19 cellular contexts compared by ENCODE assay signal in genomic region chr17:35982409-35983191, GRCh38. TPM values are rescaled to one million over a fixed set of nuclear protein-coding genes. Genes with fewer than 3 reads are reported as not detected.
A peak's percentile ranks its signal among the peaks of the same experiment; 100 is the strongest.
DNase-seq lines count a peak whose midpoint lies in the region; ATAC-seq and TF ChIP-seq lines count a peak whose summit lies in the region.
"Had no signal": no experiment of that assay in that cellular context is flagged by ENCODE, and none has a peak within 500 bp of the region (broad histone marks: within the 10 kb centered on the region; RNA-seq: fewer than 3 reads in every experiment).

No MANE protein-coding gene starts in this region.

- no peaks in the 10 kb centered on the region for H3K4me1 ChIP-seq in CD8-positive, alpha-beta memory T cell (ENCODE audit: insufficient read depth, low read length)
- H3K4me1 ChIP-seq in sigmoid colon = no peaks in the 10 kb centered on the region

- H3K36me3 Mint-ChIP-seq in CD8-positive, alpha-beta memory T cell = no peaks in the 10 kb centered on the region
- peaks cover 0 to 14% (median 5%) of the 10 kb centered on the region in 3 donors for H3K36me3 Mint-ChIP-seq in immature natural killer cell
- H3K36me3 Mint-ChIP-seq in stimulated activated naive B cell treated with anti-CD40 and anti-IgM and Interleukin-4, amounts not matched to agents 10 μg/mL and 1 μg/mL and 100 μg/mL, for 72 hours = no peaks in the 10 kb centered on the region
- no peaks in the 10 kb centered on the region for H3K36me3 Mint-ChIP-seq in activated T-helper 17 cell treated with anti-CD3 and anti-CD28 coated beads, Interleukin-2, amount 50 U/mL, for 72 hours (ENCODE audit: low read depth)
- H3K36me3 Mint-ChIP-seq: CD14-positive monocyte; CD8-positive, alpha-beta T cell; IgD-negative memory B cell had no signal

- peak overlapping the region in 6 of 8 donors; percentile 4 to 83 (median 70) for H3K27ac Mint-ChIP-seq in CD8-positive, alpha-beta memory T cell
- peak overlapping the region in 4 of 6 donors; percentile 41 to 81 (median 68) for H3K27ac Mint-ChIP-seq in immature natural killer cell
- H3K27ac Mint-ChIP-seq in stimulated activated naive B cell treated with anti-CD40 and anti-IgM and Interleukin-4, amounts not matched to agents 10 μg/mL and 1 μg/mL and 100 μg/mL, for 72 hours = peak overlapping the region; percentile 10
- H3K27ac Mint-ChIP-seq in activated T-helper 17 cell treated with anti-CD3 and anti-CD28 coated beads, Interleukin-2, amount 50 U/mL, for 72 hours = no peak overlapping the region
- H3K27ac Mint-ChIP-seq: CD14-positive monocyte; CD8-positive, alpha-beta T cell had no signal

- H3K4me3 ChIP-seq in CD8-positive, alpha-beta memory T cell (ENCODE audit: low read length) = no peak overlapping the region
- no peak overlapping the region for H3K4me3 ChIP-seq in sigmoid colon

- intact Hi-C loops in sigmoid colon (cut with DNase I) = no loop called here

- POLR2A ChIA-PET in CD8-positive, alpha-beta memory T cell (lab: Charles Lee) = no interaction called here

- H3K9me3 ChIP-seq in CD8-positive, alpha-beta memory T cell (ENCODE audit: low read length) = no peaks in the 10 kb centered on the region
- no peaks in the 10 kb centered on the region for H3K9me3 ChIP-seq in sigmoid colon
- H3K9me3 ChIP-seq: Caco-2 had no signal

- no peak overlapping the region for H3K4me3 Mint-ChIP-seq in CD8-positive, alpha-beta memory T cell
- no peak overlapping the region for H3K4me3 Mint-ChIP-seq in immature natural killer cell
- no peak overlapping the region for H3K4me3 Mint-ChIP-seq in stimulated activated naive B cell treated with anti-CD40 and anti-IgM and Interleukin-4, amounts not matched to agents 10 μg/mL and 1 μg/mL and 100 μg/mL, for 72 hours
- no peak overlapping the region for H3K4me3 Mint-ChIP-seq in activated T-helper 17 cell treated with anti-CD3 and anti-CD28 coated beads, Interleukin-2, amount 50 U/mL, for 72 hours
- H3K4me3 Mint-ChIP-seq: CD14-positive monocyte; CD8-positive, alpha-beta T cell; IgD-negative memory B cell had no signal

- H3K27ac ChIP-seq in CD8-positive, alpha-beta memory T cell (ENCODE audit: low read depth, low read length) = no peak overlapping the region
- H3K27ac ChIP-seq in sigmoid colon = no peak overlapping the region
- H3K27ac ChIP-seq: 22Rv1 had no signal

- H3K9me3 Mint-ChIP-seq in CD8-positive, alpha-beta memory T cell = no peaks in the 10 kb centered on the region
- peaks cover 0 to 2% (median 0%) of the 10 kb centered on the region in 6 donors for H3K9me3 Mint-ChIP-seq in immature natural killer cell
- H3K9me3 Mint-ChIP-seq in stimulated activated naive B cell treated with anti-CD40 and anti-IgM and Interleukin-4, amounts not matched to agents 10 μg/mL and 1 μg/mL and 100 μg/mL, for 72 hours = no peaks in the 10 kb centered on the region
- H3K9me3 Mint-ChIP-seq in activated T-helper 17 cell treated with anti-CD3 and anti-CD28 coated beads, Interleukin-2, amount 50 U/mL, for 72 hours = no peaks in the 10 kb centered on the region
- H3K9me3 Mint-ChIP-seq: CD8-positive, alpha-beta T cell; IgD-negative memory B cell had no signal

- DNase-seq in CD8-positive, alpha-beta memory T cell = no peak
- DNase-seq in immature natural killer cell (no peak), mesenteric fat pad (ENCODE audit: low spot score) (peak; percentile 60), sigmoid colon (no peak)
- no peak for DNase-seq in stimulated activated naive B cell treated with anti-CD40 and anti-IgM and Interleukin-4, amounts not matched to agents 10 μg/mL and 1 μg/mL and 100 μg/mL, for 72 hours
- DNase-seq in stimulated activated CD4-positive, alpha-beta T cell treated with anti-CD3 and anti-CD28 coated beads, Interleukin-2, amount 100 ng/mL, for 48 hours = no peak
- DNase-seq in activated CD4-positive, CD25-positive, alpha-beta regulatory T cell (lab: John Stamatoyannopoulos, UW) = no peak
- DNase-seq: CD8-positive, alpha-beta T cell; DND-41; GDM1; HCEC 1CT had no signal

- ATAC-seq in stimulated activated naive B cell treated with anti-CD40 and anti-IgM and Interleukin-4, amounts not matched to agents 10 μg/mL and 1 μg/mL and 100 μg/mL, for 72 hours (replicated peaks) = no peak
- ATAC-seq in activated T-helper 17 cell treated with anti-CD3 and anti-CD28 coated beads, Interleukin-2, amount 50 U/mL, for 72 hours (replicated peaks) = no peak
- ATAC-seq: CD8-positive, alpha-beta T cell had no signal

- CTCF ChIA-PET in CD8-positive, alpha-beta memory T cell (lab: Charles Lee) = interaction anchor here (1.2 to 1.8 kb wide), 4 partner anchors 8 to 164 kb away, joined by 3 to 9 read pairs (median 7); no protein-coding TSS in a partner anchor

- no peak for TF ChIP-seq EP300 in sigmoid colon (IDR thresholded peaks at IDR 0.05)

- no peak for TF ChIP-seq CTCF in sigmoid colon (IDR thresholded peaks at IDR 0.05)

- H3K27me3 ChIP-seq in CD8-positive, alpha-beta memory T cell (ENCODE audit: insufficient read depth, low read length, poor library complexity, severe bottlenecking) = no peaks in the 10 kb centered on the region
- H3K27me3 ChIP-seq in sigmoid colon = no peaks in the 10 kb centered on the region

- peaks cover 0 to 2% of the 10 kb centered on the region in 2 donors for H3K27me3 Mint-ChIP-seq in CD8-positive, alpha-beta memory T cell
- peaks cover 0 to 3% (median 2%) of the 10 kb centered on the region in 3 donors for H3K27me3 Mint-ChIP-seq in immature natural killer cell (ENCODE audit: low read depth in 3 of 3)
- peaks cover 6 to 15% of the 10 kb centered on the region in 2 donors for H3K27me3 Mint-ChIP-seq in stimulated activated naive B cell treated with anti-CD40 and anti-IgM and Interleukin-4, amounts not matched to agents 10 μg/mL and 1 μg/mL and 100 μg/mL, for 72 hours
- peaks cover 27% of the 10 kb centered on the region for H3K27me3 Mint-ChIP-seq in activated T-helper 17 cell treated with anti-CD3 and anti-CD28 coated beads, Interleukin-2, amount 50 U/mL, for 72 hours

- no peak for TF ChIP-seq POLR2A in sigmoid colon (IDR thresholded peaks at IDR 0.05)

- H3K4me1 Mint-ChIP-seq in CD8-positive, alpha-beta memory T cell = peaks cover 4 to 14% (median 7%) of the 10 kb centered on the region in 3 donors
- H3K4me1 Mint-ChIP-seq in immature natural killer cell = peaks cover 32 to 33% of the 10 kb centered on the region in 2 donors
- H3K4me1 Mint-ChIP-seq in stimulated activated naive B cell treated with anti-CD40 and anti-IgM and Interleukin-4, amounts not matched to agents 10 μg/mL and 1 μg/mL and 100 μg/mL, for 72 hours = peaks cover 5 to 12% of the 10 kb centered on the region in 2 donors
- no peaks in the 10 kb centered on the region for H3K4me1 Mint-ChIP-seq in activated T-helper 17 cell treated with anti-CD3 and anti-CD28 coated beads, Interleukin-2, amount 50 U/mL, for 72 hours
- H3K4me1 Mint-ChIP-seq: CD14-positive monocyte had no signal

- WGBS in sigmoid colon, 2 donors = 92 to 94% methylated on average over 3 of the region's 3 CpGs

- H3K36me3 ChIP-seq in CD8-positive, alpha-beta memory T cell (ENCODE audit: insufficient read depth, low read length) = no peaks in the 10 kb centered on the region
- no peaks in the 10 kb centered on the region for H3K36me3 ChIP-seq in sigmoid colon

RNA-seq across cellular contexts. Expression of gene CCL16, which starts 1.3 kb away (rescaled TPM):
- not detected for total RNA-seq in CD8-positive, alpha-beta memory T cell
- not detected for polyA plus RNA-seq in CD8-positive, alpha-beta memory T cell
- not detected for polyA plus RNA-seq in immature natural killer cell
- not detected for total RNA-seq in mesenteric fat pad
- 1 to 10 TPM in 1 of 4 donors, not detected in 3; 1.1 TPM for total RNA-seq in sigmoid colon
- polyA plus RNA-seq in sigmoid colon = under 1 TPM in 1 of 3 donors, not detected in 2; 0.10 TPM
- total RNA-seq in activated T-helper 17 cell treated with anti-CD3 and anti-CD28 coated beads, Interleukin-2, amount 50 U/mL, for 72 hours = not detected
- total RNA-seq: A673; Caco-2; CD8-positive, alpha-beta T cell; H1 had no signal
- polyA plus RNA-seq: BJ, CD14-positive monocyte, H1, IgD-negative memory B cell had no signal

RNA-seq across cellular contexts. Expression of gene CCL14, which starts 3.9 kb away (rescaled TPM):
- not detected for total RNA-seq in CD8-positive, alpha-beta memory T cell
- not detected for polyA plus RNA-seq in CD8-positive, alpha-beta memory T cell
- not detected for polyA plus RNA-seq in immature natural killer cell
- total RNA-seq in mesenteric fat pad = 61.1 TPM
- 10 to 100 TPM; 13.0 to 30.0 (median 23.7) TPM for total RNA-seq in sigmoid colon
- 10 to 100 TPM in 1 of 3 donors, under 1 TPM in 1, not detected in 1; 0.60 to 14.2 TPM for polyA plus RNA-seq in sigmoid colon
- not detected for total RNA-seq in activated T-helper 17 cell treated with anti-CD3 and anti-CD28 coated beads, Interleukin-2, amount 50 U/mL, for 72 hours
- total RNA-seq: A673; Caco-2; CD8-positive, alpha-beta T cell; H1 had no signal
- polyA plus RNA-seq: BJ, CD14-positive monocyte, H1, IgD-negative memory B cell had no signal

RNA-seq across cellular contexts. Expression of gene CCL15, which starts 18.8 kb away (rescaled TPM):
- not detected for total RNA-seq in CD8-positive, alpha-beta memory T cell
- not detected for polyA plus RNA-seq in CD8-positive, alpha-beta memory T cell
- polyA plus RNA-seq in immature natural killer cell = not detected
- not detected for total RNA-seq in mesenteric fat pad
- total RNA-seq in sigmoid colon = not detected
- polyA plus RNA-seq in sigmoid colon = 10 to 100 TPM; 30.1 to 37.2 (median 33.7) TPM
- not detected for total RNA-seq in activated T-helper 17 cell treated with anti-CD3 and anti-CD28 coated beads, Interleukin-2, amount 50 U/mL, for 72 hours
- total RNA-seq: A673; CD8-positive, alpha-beta T cell; H1 had no signal
- polyA plus RNA-seq: BJ, CD14-positive monocyte, H1, IgD-negative memory B cell had no signal

RNA-seq across cellular contexts. Expression of gene CCL23, which starts 35.2 kb away (rescaled TPM):
- under 1 TPM in 1 of 2 experiments, not detected in 1; 0.37 TPM for total RNA-seq in CD8-positive, alpha-beta memory T cell
- polyA plus RNA-seq in CD8-positive, alpha-beta memory T cell = not detected
- polyA plus RNA-seq in immature natural killer cell = 1 to 10 TPM in 2 of 3 donors, under 1 TPM in 1; 0.60 to 2.6 (median 2.1) TPM
- 5.2 TPM for total RNA-seq in mesenteric fat pad
- total RNA-seq in sigmoid colon = 1 to 10 TPM in 3 of 4 donors, under 1 TPM in 1; 0.82 to 8.6 (median 4.2) TPM
- 10 to 100 TPM in 1 of 3 donors, not detected in 2; 18.6 TPM for polyA plus RNA-seq in sigmoid colon
- total RNA-seq in activated T-helper 17 cell treated with anti-CD3 and anti-CD28 coated beads, Interleukin-2, amount 50 U/mL, for 72 hours = not detected
- total RNA-seq: A673; Caco-2; CD8-positive, alpha-beta T cell; H1 had no signal
- polyA plus RNA-seq: BJ, H1, IgD-negative memory B cell had no signal

RNA-seq across cellular contexts. Expression of gene LYZL6, which starts 39.1 kb away (rescaled TPM):
- not detected for total RNA-seq in CD8-positive, alpha-beta memory T cell
- not detected for polyA plus RNA-seq in CD8-positive, alpha-beta memory T cell
- polyA plus RNA-seq in immature natural killer cell (not detected), sigmoid colon (not detected)
- total RNA-seq in mesenteric fat pad (not detected), sigmoid colon (not detected)
- total RNA-seq in activated T-helper 17 cell treated with anti-CD3 and anti-CD28 coated beads, Interleukin-2, amount 50 U/mL, for 72 hours = not detected
- total RNA-seq: A673; Caco-2; CD8-positive, alpha-beta T cell; H1 had no signal
- polyA plus RNA-seq: BJ, CD14-positive monocyte, H1, IgD-negative memory B cell had no signal

Comparison
In these comparisons a context has a peak if more than half of its experiments do, and no peak if none do; other contexts are left out.
1. RNA of gene CCL14, which starts 3.9 kb away (total RNA-seq): 61.1 TPM in mesenteric fat pad (single experiment) and 13.0 to 30.0 TPM in sigmoid colon; not detected in CD8-positive, alpha-beta memory T cell and not detected in activated T-helper 17 cell treated with anti-CD3 and anti-CD28 coated beads, Interleukin-2, amount 50 U/mL, for 72 hours; every median in the first group is over 10 times any median in the second.